In genomic region chr16:23709536-23709935, GRCh38 we compare ENCODE assay signal across 17 cellular contexts. TPM values are rescaled to one million over a fixed set of nuclear protein-coding genes. Genes with fewer than 3 reads are reported as not detected.
A peak's percentile ranks its signal among the peaks of the same experiment; 100 is the strongest.
DNase-seq lines count a peak whose midpoint lies in the region; ATAC-seq and TF ChIP-seq lines count a peak whose summit lies in the region.
"Had no signal": no experiment of that assay in that cellular context is flagged by ENCODE, and none has a peak within 500 bp of the region (broad histone marks: within the 10 kb centered on the region; RNA-seq: fewer than 3 reads in every experiment).

No MANE protein-coding gene starts in this region.

- DNase-seq in DMS 273 (lab: John Stamatoyannopoulos, UW; ENCODE audit: unreplicated experiment) (peak; percentile 21), DMS 273 treated with DMSO at 0.1 percent for 48 hours (lab: John Stamatoyannopoulos, UW) (no peak), KBM-7 (peak; percentile 36), NCI-H2171 treated with DMSO at 0.1 percent for 48 hours (lab: John Stamatoyannopoulos, UW) (peak; percentile 73), NCI-H82 treated with DMSO at 0.1 percent for 48 hours (lab: John Stamatoyannopoulos, UW; ENCODE audit: unreplicated experiment) (no peak), GM03348 (ENCODE audit: low spot score) (no peak), omental fat pad (ENCODE audit: low spot score) (no peak)
- DNase-seq: AML-193; Caco-2; CD4-positive, alpha-beta T cell; DMS79 treated with DMSO at 0.1 percent for 48 hours; GF-D8; IMR-90 had no signal

- no peak for ATAC-seq in omental fat pad (ENCODE audit: low FRiP score)
- ATAC-seq: A549, GM12878 had no signal

- in situ Hi-C loops in KBM-7 (cut with MboI; ENCODE audit: low pct_unique_long_range_greater_than_20kb, low sequenced_read_pairs) = no loop called here

- no peak for TF ChIP-seq CTCF in omental fat pad (IDR thresholded peaks at IDR 0.05)

RNA-seq across cellular contexts. Expression of gene ERN2, which starts 3.5 kb away (rescaled TPM):
- not detected for total RNA-seq in omental fat pad
- total RNA-seq: Caco-2; CD4-positive, alpha-beta T cell; H4; HT1080 had no signal

RNA-seq across cellular contexts. Expression of gene PLK1, which starts 30.8 kb away (rescaled TPM):
- 1 to 10 TPM in 2 of 4 donors, under 1 TPM in 2; 0.65 to 7.7 (median 1.4) TPM for total RNA-seq in omental fat pad

RNA-seq across cellular contexts. Expression of gene CHP2, which starts 45.3 kb away (rescaled TPM):
- not detected for total RNA-seq in omental fat pad
- total RNA-seq: Caco-2; CD4-positive, alpha-beta T cell; GM12878; H4; HT1080; IMR-90 had no signal

Comparison
In these comparisons a context has a peak if more than half of its experiments do, and no peak if none do; other contexts are left out.
1. DNase-seq: peak in DMS 273 (single experiment), KBM-7 (single experiment) and NCI-H2171 treated with DMSO at 0.1 percent for 48 hours (single experiment); none in DMS 273 treated with DMSO at 0.1 percent for 48 hours (single experiment), NCI-H82 treated with DMSO at 0.1 percent for 48 hours (single experiment), GM03348 (single experiment) and omental fat pad (single experiment).